ENCODE assay signal across 1 cellular context in the genomic region with DNA sequence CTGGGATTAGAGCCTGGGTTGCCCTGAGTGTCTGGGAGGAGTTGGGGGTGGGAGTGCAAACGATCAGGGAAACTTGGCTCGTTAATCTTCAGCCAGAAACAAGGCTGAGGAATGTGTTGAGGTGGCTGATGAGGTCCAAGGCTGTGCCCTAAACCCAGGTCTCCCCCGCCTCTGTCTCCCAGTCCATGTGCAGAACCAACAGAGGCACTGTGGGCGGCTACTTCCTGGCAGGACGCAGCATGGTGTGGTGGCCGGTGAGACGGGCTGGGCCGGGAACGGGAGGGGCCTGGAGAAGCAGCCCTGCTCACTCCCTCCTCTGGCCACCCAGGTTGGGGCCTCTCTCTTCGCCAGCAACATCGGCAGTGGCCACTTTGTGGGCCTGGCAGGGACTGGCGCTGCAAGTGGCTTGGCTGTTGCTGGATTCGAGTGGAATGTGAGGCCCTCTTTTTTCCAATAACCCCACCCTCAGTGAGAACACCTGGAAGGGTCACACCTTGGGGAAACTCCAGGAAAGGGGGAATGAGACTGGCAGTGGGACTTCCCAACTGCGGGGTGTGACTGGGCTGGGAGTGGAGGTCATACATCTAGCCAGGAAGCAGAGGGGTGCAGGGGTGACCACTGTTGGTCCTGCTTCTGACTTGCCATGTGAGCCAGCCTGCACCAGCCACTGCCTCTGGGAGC.
TF ChIP-seq lines count a peak whose summit lies in the region.

No MANE protein-coding gene starts in this region.

TF ChIP-seq in HEK293, 187 proteins besides CTCF, POLR2A, EP300 and RAD21 (continued from another document):
- TF ChIP-seq, protein P1, sequence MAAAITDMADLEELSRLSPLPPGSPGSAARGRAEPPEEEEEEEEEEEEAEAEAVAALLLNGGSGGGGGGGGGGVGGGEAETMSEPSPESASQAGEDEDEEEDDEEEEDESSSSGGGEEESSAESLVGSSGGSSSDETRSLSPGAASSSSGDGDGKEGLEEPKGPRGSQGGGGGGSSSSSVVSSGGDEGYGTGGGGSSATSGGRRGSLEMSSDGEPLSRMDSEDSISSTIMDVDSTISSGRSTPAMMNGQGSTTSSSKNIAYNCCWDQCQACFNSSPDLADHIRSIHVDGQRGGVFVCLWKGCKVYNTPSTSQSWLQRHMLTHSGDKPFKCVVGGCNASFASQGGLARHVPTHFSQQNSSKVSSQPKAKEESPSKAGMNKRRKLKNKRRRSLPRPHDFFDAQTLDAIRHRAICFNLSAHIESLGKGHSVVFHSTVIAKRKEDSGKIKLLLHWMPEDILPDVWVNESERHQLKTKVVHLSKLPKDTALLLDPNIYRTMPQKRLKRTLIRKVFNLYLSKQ (tag by site-specific recombination; IDR thresholded peaks at IDR 0.05; ENCODE audit: borderline replicate concordance), result no peak
- TF ChIP-seq ZNF792 (tag by site-specific recombination; IDR thresholded peaks at IDR 0.05) (no peak), ZBTB17 (tag by site-specific recombination; IDR thresholded peaks at IDR 0.05) (no peak), SCRT2 (tag by site-specific recombination; IDR thresholded peaks at IDR 0.05) (no peak), ZNF518A (tag by site-specific recombination; conservative IDR thresholded peaks at IDR 0.05; ENCODE audit: low read depth) (no peak), EGR2 (tag by site-specific recombination; IDR thresholded peaks at IDR 0.05; ENCODE audit: low read depth) (0 out of 2 replicates have a peak, but pooled peaks have one; percentile 29), ZNF341 (tag by site-specific recombination; IDR thresholded peaks at IDR 0.05; ENCODE audit: low read depth) (no peak), YY1 (tag by site-specific recombination; IDR thresholded peaks at IDR 0.05) (no peak), ZNF701 (tag by site-specific recombination; IDR thresholded peaks at IDR 0.05) (no peak)
- TF ChIP-seq, protein P2, sequence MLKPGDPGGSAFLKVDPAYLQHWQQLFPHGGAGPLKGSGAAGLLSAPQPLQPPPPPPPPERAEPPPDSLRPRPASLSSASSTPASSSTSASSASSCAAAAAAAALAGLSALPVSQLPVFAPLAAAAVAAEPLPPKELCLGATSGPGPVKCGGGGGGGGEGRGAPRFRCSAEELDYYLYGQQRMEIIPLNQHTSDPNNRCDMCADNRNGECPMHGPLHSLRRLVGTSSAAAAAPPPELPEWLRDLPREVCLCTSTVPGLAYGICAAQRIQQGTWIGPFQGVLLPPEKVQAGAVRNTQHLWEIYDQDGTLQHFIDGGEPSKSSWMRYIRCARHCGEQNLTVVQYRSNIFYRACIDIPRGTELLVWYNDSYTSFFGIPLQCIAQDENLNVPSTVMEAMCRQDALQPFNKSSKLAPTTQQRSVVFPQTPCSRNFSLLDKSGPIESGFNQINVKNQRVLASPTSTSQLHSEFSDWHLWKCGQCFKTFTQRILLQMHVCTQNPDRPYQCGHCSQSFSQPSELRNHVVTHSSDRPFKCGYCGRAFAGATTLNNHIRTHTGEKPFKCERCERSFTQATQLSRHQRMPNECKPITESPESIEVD (tag by site-specific recombination; IDR thresholded peaks at IDR 0.05), result no peak
- TF ChIP-seq, protein P3, sequence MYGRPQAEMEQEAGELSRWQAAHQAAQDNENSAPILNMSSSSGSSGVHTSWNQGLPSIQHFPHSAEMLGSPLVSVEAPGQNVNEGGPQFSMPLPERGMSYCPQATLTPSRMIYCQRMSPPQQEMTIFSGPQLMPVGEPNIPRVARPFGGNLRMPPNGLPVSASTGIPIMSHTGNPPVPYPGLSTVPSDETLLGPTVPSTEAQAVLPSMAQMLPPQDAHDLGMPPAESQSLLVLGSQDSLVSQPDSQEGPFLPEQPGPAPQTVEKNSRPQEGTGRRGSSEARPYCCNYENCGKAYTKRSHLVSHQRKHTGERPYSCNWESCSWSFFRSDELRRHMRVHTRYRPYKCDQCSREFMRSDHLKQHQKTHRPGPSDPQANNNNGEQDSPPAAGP (tag by site-specific recombination; IDR thresholded peaks at IDR 0.05), result no peak
- TF ChIP-seq, protein P4, sequence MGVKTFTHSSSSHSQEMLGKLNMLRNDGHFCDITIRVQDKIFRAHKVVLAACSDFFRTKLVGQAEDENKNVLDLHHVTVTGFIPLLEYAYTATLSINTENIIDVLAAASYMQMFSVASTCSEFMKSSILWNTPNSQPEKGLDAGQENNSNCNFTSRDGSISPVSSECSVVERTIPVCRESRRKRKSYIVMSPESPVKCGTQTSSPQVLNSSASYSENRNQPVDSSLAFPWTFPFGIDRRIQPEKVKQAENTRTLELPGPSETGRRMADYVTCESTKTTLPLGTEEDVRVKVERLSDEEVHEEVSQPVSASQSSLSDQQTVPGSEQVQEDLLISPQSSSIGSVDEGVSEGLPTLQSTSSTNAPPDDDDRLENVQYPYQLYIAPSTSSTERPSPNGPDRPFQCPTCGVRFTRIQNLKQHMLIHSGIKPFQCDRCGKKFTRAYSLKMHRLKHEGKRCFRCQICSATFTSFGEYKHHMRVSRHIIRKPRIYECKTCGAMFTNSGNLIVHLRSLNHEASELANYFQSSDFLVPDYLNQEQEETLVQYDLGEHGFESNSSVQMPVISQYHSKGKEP (tag by site-specific recombination; IDR thresholded peaks at IDR 0.05), result no peak
